18 cellular contexts compared by ENCODE assay signal in the genomic region with DNA sequence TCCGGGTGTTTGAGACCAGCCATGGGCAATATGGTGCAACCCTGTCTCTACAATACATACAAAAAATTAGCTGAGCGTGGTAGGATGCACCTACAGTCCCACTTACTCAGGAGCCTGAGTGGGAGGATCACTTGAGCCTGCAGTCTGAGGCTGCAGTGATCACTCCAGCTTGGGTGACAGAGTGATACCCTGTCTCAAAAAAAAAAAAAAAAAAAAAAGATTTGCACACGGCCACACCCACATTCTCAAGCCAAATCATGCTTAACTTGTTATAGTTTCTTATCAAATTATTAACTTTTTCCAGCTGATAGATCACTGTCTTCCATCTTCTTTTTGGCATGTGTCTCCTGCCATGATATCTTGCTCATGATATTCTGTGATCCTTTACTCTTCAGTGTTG.
"Had no signal": no experiment of that assay in that cellular context is flagged by ENCODE, and none has a peak within 500 bp of the region (broad histone marks: within the 10 kb centered on the region; RNA-seq: fewer than 3 reads in every experiment).

No MANE protein-coding gene starts in this region.

- H3K4me3 ChIP-seq: colonic mucosa, heart left ventricle, right atrium auricular region, sigmoid colon, skin epidermis, stomach, thoracic aorta, transverse colon had no signal

- ATAC-seq: foreskin keratinocyte; heart left ventricle; left ventricle myocardium superior; naive thymus-derived CD4-positive, alpha-beta T cell had no signal

- FAIRE-seq: endothelial cell of umbilical vein had no signal

- H3K27ac Mint-ChIP-seq: naive thymus-derived CD4-positive, alpha-beta T cell had no signal

- H3K27me3 Mint-ChIP-seq: naive thymus-derived CD4-positive, alpha-beta T cell had no signal

- H3K27ac ChIP-seq: colonic mucosa, foreskin keratinocyte, heart left ventricle, right atrium auricular region, sigmoid colon, skin epidermis, thoracic aorta, transverse colon had no signal

- H3K9me3 ChIP-seq: colonic mucosa, heart left ventricle, right atrium auricular region, sigmoid colon, stomach, thoracic aorta, transverse colon had no signal

- DNase-seq: colonic mucosa; dermis blood vessel endothelial cell; erythroblast; foreskin keratinocyte; heart left ventricle; hippocampal formation; left ventricle myocardium superior; naive thymus-derived CD4-positive, alpha-beta T cell; posterior cingulate gyrus; sigmoid colon; stimulated activated naive CD4-positive, alpha-beta T cell; stomach; substantia nigra; transverse colon had no signal

- H3K27me3 ChIP-seq: colonic mucosa, foreskin keratinocyte, heart left ventricle, right atrium auricular region, sigmoid colon, stomach, transverse colon had no signal

- H3K4me3 Mint-ChIP-seq: naive thymus-derived CD4-positive, alpha-beta T cell had no signal

- H3K4me1 ChIP-seq: colonic mucosa, foreskin keratinocyte had no signal

- H3K9me3 Mint-ChIP-seq: naive thymus-derived CD4-positive, alpha-beta T cell had no signal

- H3K36me3 ChIP-seq: colonic mucosa, right atrium auricular region, sigmoid colon, stomach, thoracic aorta, transverse colon had no signal
